Comparison of ENCODE assay signal across 26 cellular contexts in the genomic region with DNA sequence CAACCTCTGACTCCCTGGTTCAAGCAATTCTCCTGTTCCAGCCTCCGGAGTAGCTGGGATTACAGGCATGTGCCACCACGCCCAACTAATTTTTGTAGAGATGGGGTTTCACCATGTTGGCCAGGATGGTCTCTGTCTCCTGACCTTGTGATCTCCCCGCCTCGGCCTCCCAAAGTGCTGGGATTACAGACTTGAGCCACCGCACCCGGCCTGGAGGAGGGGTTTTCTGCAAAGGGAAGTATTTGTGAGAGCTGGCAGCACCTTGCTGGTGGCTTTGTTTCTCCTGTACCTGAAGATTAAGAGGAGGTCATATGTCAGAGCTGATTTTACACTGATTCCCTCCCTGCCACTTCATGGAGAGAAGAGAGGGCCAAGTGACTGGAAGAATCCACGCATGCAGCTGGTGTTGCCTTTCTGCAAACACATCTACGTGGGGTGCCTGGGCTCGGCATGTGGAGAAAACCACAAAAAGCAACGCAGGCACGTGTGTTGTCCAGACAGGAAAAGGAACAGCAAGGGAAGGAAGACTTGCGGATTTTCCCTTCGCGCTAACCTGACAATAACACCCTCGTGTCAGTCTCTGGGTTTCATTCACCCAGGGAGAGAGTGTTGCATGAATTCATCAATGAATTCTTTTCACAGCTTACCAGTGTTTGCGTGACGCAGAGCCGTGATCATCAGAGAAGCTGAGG.
DNase-seq lines count a peak whose midpoint lies in the region; TF ChIP-seq lines count a peak whose summit lies in the region.
"Had no signal": no experiment of that assay in that cellular context is flagged by ENCODE, and none has a peak within 500 bp of the region (broad histone marks: within the 10 kb centered on the region; RNA-seq: fewer than 3 reads in every experiment).

No MANE protein-coding gene starts in this region.

- no peaks in the 10 kb centered on the region for H3K79me1 ChIP-seq in trophoblast cell (ENCODE audit: low read length)

- 77 to 83% methylated on average over 12 to 18 of the region's 18 CpGs for WGBS in endodermal cell (ENCODE audit: insufficient coverage in 1 of 2, insufficient read length in 1 of 2), 2 experiments
- no CpG with 5 or more reads among the region's 18 CpGs for WGBS in trophoblast cell (ENCODE audit: extremely low coverage, insufficient coverage, insufficient read length)

- H3K4me1 ChIP-seq in endodermal cell (ENCODE audit: control insufficient read depth, insufficient read depth, low read length) (peaks cover 4% of the 10 kb centered on the region), trophoblast cell (ENCODE audit: control insufficient read depth in 1 of 2, insufficient read depth in 2 of 2, low read length in 2 of 2) (no peaks in the 10 kb centered on the region), BE2C (peaks cover 18% of the 10 kb centered on the region)

- H3K36me3 Mint-ChIP-seq in endodermal cell (ENCODE audit: low read depth) = no peaks in the 10 kb centered on the region
- H3K36me3 Mint-ChIP-seq in neural crest cell (ENCODE audit: low read depth) = no peaks in the 10 kb centered on the region
- H3K36me3 Mint-ChIP-seq: naive B cell had no signal

- H3K27ac ChIP-seq in endodermal cell (ENCODE audit: low read depth, low read length) = peak overlapping the region; percentile 16
- no peak overlapping the region for H3K27ac ChIP-seq in trophoblast cell (ENCODE audit: low read depth, low read length)
- H3K27ac ChIP-seq: brain microvascular endothelial cell, dorsolateral prefrontal cortex, gastrocnemius medialis, transverse colon had no signal

- no peak overlapping the region for H3K4me3 ChIP-seq in endodermal cell (ENCODE audit: low read length)
- H3K4me3 ChIP-seq in trophoblast cell (ENCODE audit: low read depth, low read length) = no peak overlapping the region
- H3K4me3 ChIP-seq in BE2C (ENCODE audit: low read depth, low read length) = no peak overlapping the region
- H3K4me3 ChIP-seq: dorsolateral prefrontal cortex, gastrocnemius medialis, lung, transverse colon had no signal

- no peak overlapping the region for H3K14ac ChIP-seq in trophoblast cell (ENCODE audit: low read length)

- H2BK5ac ChIP-seq in trophoblast cell (ENCODE audit: low read depth, low read length, poor library complexity) = no peak overlapping the region

- H4K8ac ChIP-seq in trophoblast cell (ENCODE audit: low read depth, low read length) = no peak overlapping the region

- no peak overlapping the region for H2BK12ac ChIP-seq in trophoblast cell (ENCODE audit: low read length)

- H3K4me2 ChIP-seq in trophoblast cell (ENCODE audit: low read length) = no peak overlapping the region

- H3K27me3 ChIP-seq in endodermal cell (ENCODE audit: control insufficient read depth, insufficient read depth, low read length, poor library complexity, severe bottlenecking) (no peaks in the 10 kb centered on the region), trophoblast cell (ENCODE audit: insufficient read depth, low read length) (no peaks in the 10 kb centered on the region), BE2C (no peaks in the 10 kb centered on the region)
- H3K27me3 ChIP-seq: gastrocnemius medialis, transverse colon had no signal

- no peak overlapping the region for H3K4me3 Mint-ChIP-seq in endodermal cell
- H3K4me3 Mint-ChIP-seq in neural crest cell = peak overlapping the region; percentile 27
- H3K4me3 Mint-ChIP-seq: activated naive CD4-positive, alpha-beta T cell treated with anti-CD3 and anti-CD28 coated beads, Interleukin-2, amount 50 U/mL, for 24 hours; activated T-cell treated with anti-CD3 and anti-CD28 coated beads, Interleukin-2, amount 50 U/mL, for 72 hours; H9; naive B cell; stimulated activated naive CD8-positive, alpha-beta T cell treated with anti-CD3 and anti-CD28 coated beads, Interleukin-15, Interleukin-2, amounts not matched to agents 100 ng/mL and 50 ng/mL, for 24 hours had no signal

- H3K36me3 ChIP-seq in endodermal cell (ENCODE audit: control insufficient read depth, insufficient read depth, low read length) = no peaks in the 10 kb centered on the region
- no peaks in the 10 kb centered on the region for H3K36me3 ChIP-seq in trophoblast cell (ENCODE audit: control insufficient read depth in 1 of 2, insufficient read depth in 2 of 2, low read length in 2 of 2)
- no peaks in the 10 kb centered on the region for H3K36me3 ChIP-seq in BE2C
- H3K36me3 ChIP-seq: brain microvascular endothelial cell, gastrocnemius medialis, transverse colon had no signal

- DNase-seq in EH (ENCODE audit: low read depth) = peak; percentile 39
- DNase-seq in UCSD-AML1 (lab: John Stamatoyannopoulos, UW; ENCODE audit: unreplicated experiment) = peak; percentile 38
- DNase-seq in endodermal cell = peak; percentile 51
- DNase-seq in neural crest cell (ENCODE audit: low read depth, low spot score) = no peak
- DNase-seq in trophoblast cell = no peak
- no peak for DNase-seq in pons (ENCODE audit: low spot score)
- DNase-seq in SW 1271 (lab: John Stamatoyannopoulos, UW) = no peak
- DNase-seq in BE2C = no peak
- DNase-seq: activated CD4-positive, CD25-positive, alpha-beta regulatory T cell treated with anti-CD3 and anti-CD28 coated beads, Interleukin-2, amount 50 U/mL, for 72 hours; activated CD8-positive, alpha-beta memory T cell treated with anti-CD3 and anti-CD28 coated beads for 24 hours; activated T-cell treated with anti-CD3 and anti-CD28 coated beads, Interleukin-2, amount 50 U/mL, for 72 hours; brain microvascular endothelial cell; dorsolateral prefrontal cortex; gastrocnemius medialis; H9; naive B cell; NCI-H1105 treated with DMSO at 0.1 percent for 48 hours; NCI-H2081 treated with DMSO at 0.1 percent for 48 hours; NCI-H510A; stimulated activated CD4-positive, alpha-beta T cell treated with anti-CD3 and anti-CD28 coated beads, Interleukin-4, amount 100 ng/mL, for 1 hour; T1000; transverse colon had no signal

- no peak overlapping the region for H3K4ac ChIP-seq in trophoblast cell (ENCODE audit: low read depth, low read length)

- no peak overlapping the region for H2AFZ ChIP-seq in trophoblast cell (ENCODE audit: insufficient read depth, low read length, poor library complexity)

- no peak overlapping the region for H4K91ac ChIP-seq in trophoblast cell (ENCODE audit: low read depth, low read length)

- H3K27me3 Mint-ChIP-seq in endodermal cell (ENCODE audit: insufficient read depth) (peaks cover 1% of the 10 kb centered on the region), neural crest cell (ENCODE audit: low read depth) (no peaks in the 10 kb centered on the region)
- H3K27me3 Mint-ChIP-seq: activated naive CD4-positive, alpha-beta T cell treated with anti-CD3 and anti-CD28 coated beads, Interleukin-2, amount 50 U/mL, for 24 hours; progenitor cell of endocrine pancreas; stimulated activated naive CD8-positive, alpha-beta T cell treated with anti-CD3 and anti-CD28 coated beads, Interleukin-15, Interleukin-2, amounts not matched to agents 100 ng/mL and 50 ng/mL, for 24 hours had no signal

- H3K23ac ChIP-seq in trophoblast cell (ENCODE audit: low read length) = no peak overlapping the region

- H2AK5ac ChIP-seq in trophoblast cell (ENCODE audit: low read length) = no peak overlapping the region

- H3K79me2 ChIP-seq in trophoblast cell (ENCODE audit: control insufficient read depth, insufficient read depth, low read length, poor library complexity) = no peaks in the 10 kb centered on the region

- no peaks in the 10 kb centered on the region for H3K9me3 ChIP-seq in endodermal cell (ENCODE audit: control insufficient read depth, low read length)
- peaks cover 3% of the 10 kb centered on the region for H3K9me3 ChIP-seq in trophoblast cell (ENCODE audit: insufficient read depth, low read depth, low read length)
- H3K9me3 ChIP-seq in BE2C = no peaks in the 10 kb centered on the region
- H3K9me3 ChIP-seq: gastrocnemius medialis, transverse colon had no signal

- H3K9ac ChIP-seq in endodermal cell (ENCODE audit: extremely low read depth, low read length, poor library complexity, severe bottlenecking) (no peak overlapping the region), trophoblast cell (ENCODE audit: low read length) (no peak overlapping the region)

- H3K9me3 Mint-ChIP-seq in endodermal cell (no peaks in the 10 kb centered on the region), neural crest cell (no peaks in the 10 kb centered on the region)
- H3K9me3 Mint-ChIP-seq: activated naive CD4-positive, alpha-beta T cell treated with anti-CD3 and anti-CD28 coated beads, Interleukin-2, amount 50 U/mL, for 24 hours; activated T-cell treated with anti-CD3 and anti-CD28 coated beads, Interleukin-2, amount 50 U/mL, for 72 hours; stimulated activated naive CD8-positive, alpha-beta T cell treated with anti-CD3 and anti-CD28 coated beads, Interleukin-15, Interleukin-2, amounts not matched to agents 100 ng/mL and 50 ng/mL, for 24 hours had no signal

- no peak overlapping the region for H3K18ac ChIP-seq in trophoblast cell (ENCODE audit: low read length)

- H3K27ac Mint-ChIP-seq in endodermal cell = peak overlapping the region; percentile 39
- no peak overlapping the region for H3K27ac Mint-ChIP-seq in neural crest cell (ENCODE audit: unreplicated experiment)
- H3K27ac Mint-ChIP-seq: activated T-cell treated with anti-CD3 and anti-CD28 coated beads, Interleukin-2, amount 50 U/mL, for 72 hours; naive B cell; progenitor cell of endocrine pancreas; stimulated activated naive CD8-positive, alpha-beta T cell treated with anti-CD3 and anti-CD28 coated beads, Interleukin-15, Interleukin-2, amounts not matched to agents 100 ng/mL and 50 ng/mL, for 24 hours had no signal

- H3K4me1 Mint-ChIP-seq in endodermal cell (peaks cover 21% of the 10 kb centered on the region), neural crest cell (peaks cover 89% of the 10 kb centered on the region)
- H3K4me1 Mint-ChIP-seq: naive B cell had no signal

- TF ChIP-seq CTCF in endodermal cell (conservative IDR thresholded peaks at IDR 0.05) (no peak), neural crest cell (conservative IDR thresholded peaks at IDR 0.05) (no peak), BE2C (IDR thresholded peaks at IDR 0.05; ENCODE audit: low read depth, low read length) (no peak)

- no peak overlapping the region for H4K12ac ChIP-seq in trophoblast cell (ENCODE audit: low read depth, low read length)

- H2BK120ac ChIP-seq in trophoblast cell (ENCODE audit: insufficient read depth, low read length, poor library complexity) = no peak overlapping the region

Comparison
In these comparisons a context has a peak if more than half of its experiments do, and no peak if none do; other contexts are left out.
1. DNase-seq: peak in EH (single experiment), UCSD-AML1 (single experiment) and endodermal cell (single experiment); none in neural crest cell (single experiment), trophoblast cell (0 of 2), pons (single experiment), SW 1271 (0 of 2) and BE2C (single experiment).